ENCODE assay signal across 10 cellular contexts in genomic region chr7:148286150-148286549, GRCh38.
DNase-seq lines count a peak whose midpoint lies in the region; ATAC-seq and TF ChIP-seq lines count a peak whose summit lies in the region.
"Had no signal": no experiment of that assay in that cellular context is flagged by ENCODE, and none has a peak within 500 bp of the region (broad histone marks: within the 10 kb centered on the region; RNA-seq: fewer than 3 reads in every experiment).

No MANE protein-coding gene starts in this region.

- H3K9me3 ChIP-seq in DOHH2 (ENCODE audit: control insufficient read depth, insufficient read depth, low read length) (no peaks in the 10 kb centered on the region), mesenchymal stem cell (ENCODE audit: control insufficient read depth, low read length) (no peaks in the 10 kb centered on the region)

- H2AFZ ChIP-seq in mesenchymal stem cell (ENCODE audit: low read depth, low read length), result no peak overlapping the region

- H3K4me3 ChIP-seq in DOHH2 (ENCODE audit: low read length), result no peak overlapping the region
- no peak overlapping the region for H3K4me3 ChIP-seq in astrocyte of the spinal cord (ENCODE audit: low read depth, low read length)
- no peak overlapping the region for H3K4me3 ChIP-seq in mesenchymal stem cell (ENCODE audit: insufficient read depth in 1 of 2, low read depth in 1 of 2, low read length in 2 of 2)
- H3K4me3 ChIP-seq: coronary artery had no signal

- no peaks in the 10 kb centered on the region for H3F3A ChIP-seq in DOHH2 (ENCODE audit: control insufficient read depth, insufficient read depth)

- no peaks in the 10 kb centered on the region for H4K20me1 ChIP-seq in DOHH2 (ENCODE audit: control insufficient read depth, insufficient read depth, low read depth, low read length)

- no peak overlapping the region for H3K23ac ChIP-seq in mesenchymal stem cell (ENCODE audit: low read length in 2 of 2)

- peak; percentile 10 for DNase-seq in astrocyte of the spinal cord (ENCODE audit: low read depth, low spot score)
- peak; percentile 13 for DNase-seq in mesenchymal stem cell
- no peak for DNase-seq in HFFc6
- DNase-seq in activated gamma-delta T cell (lab: John Stamatoyannopoulos, UW), result no peak
- no peak for DNase-seq in DMS153 treated with DMSO at 0.1 percent for 48 hours (lab: John Stamatoyannopoulos, UW; ENCODE audit: unreplicated experiment)
- DNase-seq: naive B cell had no signal

- H3K27me3 ChIP-seq in DOHH2 (ENCODE audit: control insufficient read depth, low read length) (no peaks in the 10 kb centered on the region), mesenchymal stem cell (ENCODE audit: control insufficient read depth in 1 of 2, insufficient read depth in 1 of 2, low read length in 2 of 2) (peaks cover 0 to 5% of the 10 kb centered on the region in 2 experiments)

- H3K27ac ChIP-seq in DOHH2 (ENCODE audit: low read depth, low read length) (no peak overlapping the region), mesenchymal stem cell (ENCODE audit: low read length, poor library complexity, severe bottlenecking) (no peak overlapping the region)
- H3K27ac ChIP-seq: coronary artery had no signal

- no peaks in the 10 kb centered on the region for H3K79me2 ChIP-seq in DOHH2 (ENCODE audit: control insufficient read depth, low read length)

- H3K18ac ChIP-seq in mesenchymal stem cell (ENCODE audit: low read depth in 1 of 2, low read length in 2 of 2), result no peak overlapping the region

- no peaks in the 10 kb centered on the region for H3K36me3 ChIP-seq in DOHH2 (ENCODE audit: control insufficient read depth, low read length)
- H3K36me3 ChIP-seq in mesenchymal stem cell (ENCODE audit: control insufficient read depth in 1 of 2, insufficient read depth in 2 of 2, low read depth in 1 of 2, low read length in 2 of 2), result no peaks in the 10 kb centered on the region

- no peak overlapping the region for H2BK5ac ChIP-seq in mesenchymal stem cell (ENCODE audit: low read depth, low read length, poor library complexity, severe bottlenecking)

- H2BK12ac ChIP-seq in mesenchymal stem cell (ENCODE audit: low read length in 2 of 2), result no peak overlapping the region

- no peak overlapping the region for H4K8ac ChIP-seq in mesenchymal stem cell (ENCODE audit: low read length)

- H3K4me1 ChIP-seq in DOHH2 (ENCODE audit: control insufficient read depth, low read length) (peaks cover 21% of the 10 kb centered on the region), mesenchymal stem cell (ENCODE audit: control insufficient read depth, insufficient read depth, low read depth, low read length) (no peaks in the 10 kb centered on the region)

- peak; percentile 72 for TF ChIP-seq CTCF in DOHH2 (IDR thresholded peaks at IDR 0.05; ENCODE audit: low read depth, low read length, poor library complexity, severe bottlenecking)
- TF ChIP-seq CTCF in LNCAP (IDR thresholded peaks at IDR 0.05), result peak; percentile 75
- peak; percentile 48 for TF ChIP-seq CTCF in astrocyte of the spinal cord (IDR thresholded peaks at IDR 0.05; ENCODE audit: low read depth, low read length)
- no peak for TF ChIP-seq CTCF in HFFc6 (IDR thresholded peaks at IDR 0.05)

- H2BK120ac ChIP-seq in mesenchymal stem cell (ENCODE audit: low read depth, low read length), result no peak overlapping the region

- H4K91ac ChIP-seq in mesenchymal stem cell (ENCODE audit: low read length), result no peak overlapping the region

- no peaks in the 10 kb centered on the region for H3K9me2 ChIP-seq in DOHH2 (replicated peaks; ENCODE audit: control insufficient read depth, low read length)

- no peak overlapping the region for H3K4ac ChIP-seq in mesenchymal stem cell (ENCODE audit: low read depth in 1 of 2, low read length in 2 of 2)

- H3K14ac ChIP-seq in mesenchymal stem cell (ENCODE audit: low read length in 2 of 2), result no peak overlapping the region

- in situ Hi-C loops in astrocyte of the spinal cord (cut with HindIII; ENCODE audit: low sequenced_read_pairs), result no loop called here

- H3K27ac Mint-ChIP-seq in HFFc6, result no peak overlapping the region
- H3K27ac Mint-ChIP-seq in stimulated activated memory B cell treated with anti-CD40 and anti-IgM and Interleukin-4, amounts not matched to agents 10 μg/mL and 1 μg/mL and 100 μg/mL, for 72 hours, result no peak overlapping the region

- WGBS in mesenchymal stem cell, result 10% methylated on average over 2 of the region's 2 CpGs

- no peaks in the 10 kb centered on the region for H3K36me3 Mint-ChIP-seq in HFFc6 (ENCODE audit: low read depth)
- H3K36me3 Mint-ChIP-seq in stimulated activated memory B cell treated with anti-CD40 and anti-IgM and Interleukin-4, amounts not matched to agents 10 μg/mL and 1 μg/mL and 100 μg/mL, for 72 hours, result no peaks in the 10 kb centered on the region
- H3K36me3 Mint-ChIP-seq: naive B cell had no signal

- peaks cover 5% of the 10 kb centered on the region for H3K9me3 Mint-ChIP-seq in HFFc6
- H3K9me3 Mint-ChIP-seq in stimulated activated memory B cell treated with anti-CD40 and anti-IgM and Interleukin-4, amounts not matched to agents 10 μg/mL and 1 μg/mL and 100 μg/mL, for 72 hours, result peaks cover 12% of the 10 kb centered on the region

- no peaks in the 10 kb centered on the region for H3K4me1 Mint-ChIP-seq in HFFc6 (ENCODE audit: low read depth)
- peaks cover 31% of the 10 kb centered on the region for H3K4me1 Mint-ChIP-seq in stimulated activated memory B cell treated with anti-CD40 and anti-IgM and Interleukin-4, amounts not matched to agents 10 μg/mL and 1 μg/mL and 100 μg/mL, for 72 hours

- no peak overlapping the region for H2AK5ac ChIP-seq in mesenchymal stem cell (ENCODE audit: low read length, severe bottlenecking)

- no peak overlapping the region for H3K4me3 Mint-ChIP-seq in HFFc6
- no peak overlapping the region for H3K4me3 Mint-ChIP-seq in stimulated activated memory B cell treated with anti-CD40 and anti-IgM and Interleukin-4, amounts not matched to agents 10 μg/mL and 1 μg/mL and 100 μg/mL, for 72 hours

- no peaks in the 10 kb centered on the region for H3K27me3 Mint-ChIP-seq in HFFc6 (ENCODE audit: insufficient read depth)
- H3K27me3 Mint-ChIP-seq in stimulated activated memory B cell treated with anti-CD40 and anti-IgM and Interleukin-4, amounts not matched to agents 10 μg/mL and 1 μg/mL and 100 μg/mL, for 72 hours, result no peaks in the 10 kb centered on the region
- H3K27me3 Mint-ChIP-seq: naive B cell had no signal

- no peak overlapping the region for H3K9ac ChIP-seq in mesenchymal stem cell (ENCODE audit: low read length)

- H3K79me1 ChIP-seq in mesenchymal stem cell (replicated peaks; ENCODE audit: low read length, poor library complexity, severe bottlenecking), result no peaks in the 10 kb centered on the region

- H3K4me2 ChIP-seq in DOHH2 (ENCODE audit: low read length), result no peak overlapping the region
- no peak overlapping the region for H3K4me2 ChIP-seq in mesenchymal stem cell (ENCODE audit: low read length, poor library complexity, severe bottlenecking)

- no peak for ATAC-seq in stimulated activated memory B cell treated with anti-CD40 and anti-IgM and Interleukin-4, amounts not matched to agents 10 μg/mL and 1 μg/mL and 100 μg/mL, for 72 hours

- no peak overlapping the region for H2BK15ac ChIP-seq in mesenchymal stem cell (ENCODE audit: low read depth, poor library complexity, severe bottlenecking)

Comparison
In these comparisons a context has a peak if more than half of its experiments do, and no peak if none do; other contexts are left out.
1. DNase-seq: peak in astrocyte of the spinal cord (single experiment) and mesenchymal stem cell (single experiment); none in HFFc6 (single experiment), activated gamma-delta T cell (single experiment) and DMS153 treated with DMSO at 0.1 percent for 48 hours (single experiment).